Comparison of ENCODE assay signal across 1 cellular context in genomic region chr9:36170531-36170930, GRCh38.
TF ChIP-seq lines count a peak whose summit lies in the region.

No MANE protein-coding gene starts in this region.

TF ChIP-seq in IMR-90, 13 proteins besides CTCF, POLR2A, EP300 and RAD21 (continued from another document):
- TF ChIP-seq USF2 (IDR thresholded peaks at IDR 0.05; ENCODE audit: low read depth, low read length) = no peak
- TF ChIP-seq ELK1 (IDR thresholded peaks at IDR 0.05; ENCODE audit: borderline replicate concordance, low read depth, low read length) = no peak
- TF ChIP-seq SMC3 (IDR thresholded peaks at IDR 0.05; ENCODE audit: low read depth, low read length) = no peak
- no peak for TF ChIP-seq FOS (IDR thresholded peaks at IDR 0.05; ENCODE audit: low read depth, low read length)
